ENCODE assay signal across 1 cellular context in the genomic region with DNA sequence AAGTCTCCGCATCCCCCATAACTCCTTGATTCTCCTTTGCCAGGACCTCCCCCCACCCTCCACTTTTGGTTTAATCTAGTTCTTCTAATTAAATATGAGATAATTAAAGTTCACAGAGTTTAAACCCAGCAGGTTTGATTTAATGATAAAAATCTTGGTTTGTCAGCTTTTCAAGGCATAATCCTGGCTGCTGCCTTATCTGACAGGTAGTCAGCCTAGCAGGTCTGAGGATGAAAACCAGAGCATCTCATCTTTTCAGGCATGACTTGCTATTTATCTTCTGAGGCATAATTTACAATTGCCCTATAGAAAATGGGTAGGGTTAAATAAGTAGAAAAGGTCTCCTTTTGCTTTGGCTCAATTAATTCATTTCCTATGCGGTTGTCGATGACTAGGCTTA.
TF ChIP-seq lines count a peak whose summit lies in the region.

No MANE protein-coding gene starts in this region.

TF ChIP-seq in A549, 52 proteins besides CTCF, POLR2A, EP300 and RAD21 (continued from another document):
- TF ChIP-seq CBX2 (IDR thresholded peaks at IDR 0.05; ENCODE audit: borderline replicate concordance, low read depth) (no peak), MAZ (IDR thresholded peaks at IDR 0.05; ENCODE audit: borderline replicate concordance, low read depth, low read length) (no peak), PHF8 (IDR thresholded peaks at IDR 0.05; ENCODE audit: borderline replicate concordance, low read depth) (no peak), ZFP36 (IDR thresholded peaks at IDR 0.05; ENCODE audit: borderline replicate concordance, partially characterized antibody) (no peak), FOXS1 (CRISPR knock-in tag; IDR thresholded peaks at IDR 0.05) (no peak)
- TF ChIP-seq, protein P1, sequence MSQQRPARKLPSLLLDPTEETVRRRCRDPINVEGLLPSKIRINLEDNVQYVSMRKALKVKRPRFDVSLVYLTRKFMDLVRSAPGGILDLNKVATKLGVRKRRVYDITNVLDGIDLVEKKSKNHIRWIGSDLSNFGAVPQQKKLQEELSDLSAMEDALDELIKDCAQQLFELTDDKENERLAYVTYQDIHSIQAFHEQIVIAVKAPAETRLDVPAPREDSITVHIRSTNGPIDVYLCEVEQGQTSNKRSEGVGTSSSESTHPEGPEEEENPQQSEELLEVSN (IDR thresholded peaks at IDR 0.05; ENCODE audit: borderline replicate concordance, low read depth) = no peak
- TF ChIP-seq, protein P2, sequence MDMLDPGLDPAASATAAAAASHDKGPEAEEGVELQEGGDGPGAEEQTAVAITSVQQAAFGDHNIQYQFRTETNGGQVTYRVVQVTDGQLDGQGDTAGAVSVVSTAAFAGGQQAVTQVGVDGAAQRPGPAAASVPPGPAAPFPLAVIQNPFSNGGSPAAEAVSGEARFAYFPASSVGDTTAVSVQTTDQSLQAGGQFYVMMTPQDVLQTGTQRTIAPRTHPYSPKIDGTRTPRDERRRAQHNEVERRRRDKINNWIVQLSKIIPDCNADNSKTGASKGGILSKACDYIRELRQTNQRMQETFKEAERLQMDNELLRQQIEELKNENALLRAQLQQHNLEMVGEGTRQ (IDR thresholded peaks at IDR 0.05) = no peak
TF ChIP-seq in A549: peak in this region for 0.
